11 cellular contexts compared by ENCODE assay signal in the genomic region with DNA sequence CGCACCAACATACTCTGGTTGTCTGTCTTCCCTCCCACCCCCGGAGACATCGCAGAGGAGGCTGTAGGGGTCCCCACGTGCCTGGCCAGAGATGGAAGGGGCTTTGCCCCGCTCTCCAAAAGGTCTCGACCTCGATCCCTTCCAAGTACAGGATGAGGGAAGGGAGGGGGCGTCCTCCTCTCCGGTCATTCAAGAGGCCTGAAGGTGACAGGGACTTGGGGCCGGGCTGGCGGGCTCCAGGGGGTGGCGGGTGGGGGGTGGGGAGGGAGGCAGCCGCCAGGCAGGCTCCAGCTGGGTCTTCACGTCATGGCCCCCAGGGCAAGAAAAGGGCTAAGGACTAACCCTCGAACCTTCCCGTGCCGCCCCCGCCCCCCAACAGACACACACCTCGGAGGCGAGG. TPM values are rescaled to one million over a fixed set of nuclear protein-coding genes. Genes with fewer than 3 reads are reported as not detected.
DNase-seq lines count a peak whose midpoint lies in the region; ATAC-seq and TF ChIP-seq lines count a peak whose summit lies in the region.
"Had no signal": no experiment of that assay in that cellular context is flagged by ENCODE, and none has a peak within 500 bp of the region (broad histone marks: within the 10 kb centered on the region; RNA-seq: fewer than 3 reads in every experiment).

No MANE protein-coding gene starts in this region.

- peak overlapping the region; percentile 88 for H3K4me3 Mint-ChIP-seq in type B pancreatic cell
- H3K4me3 Mint-ChIP-seq in naive thymus-derived CD8-positive, alpha-beta T cell: no peak overlapping the region
- H3K4me3 Mint-ChIP-seq: activated B cell treated with CpG ODN at 0.5 μM for 24 hours had no signal

- H3K4me3 ChIP-seq in breast epithelium (peak overlapping the region; percentile 33 to 84 (median 52)), liver (ENCODE audit: low read depth in 1 of 3, low read length in 3 of 3) (peak overlapping the region in 2 of 3 donors; percentile 48 to 53)

- peak; percentile 64 for DNase-seq in NCI-H82 (lab: John Stamatoyannopoulos, UW)
- no peak for DNase-seq in NCI-H82 treated with DMSO at 0.1 percent for 48 hours (lab: John Stamatoyannopoulos, UW; ENCODE audit: unreplicated experiment)
- DNase-seq in breast epithelium (ENCODE audit: low spot score in 2 of 2): no peak
- DNase-seq in type B pancreatic cell (ENCODE audit: extremely low spot score, unreplicated experiment): no peak
- no peak for DNase-seq in naive thymus-derived CD8-positive, alpha-beta T cell
- no peak for DNase-seq in DMS 273 treated with DMSO at 0.1 percent for 48 hours (lab: John Stamatoyannopoulos, UW)
- DNase-seq: activated B cell treated with CpG ODN at 0.5 μM for 24 hours, AML-193 had no signal

- H3K9me3 ChIP-seq in breast epithelium: no peaks in the 10 kb centered on the region
- H3K9me3 ChIP-seq in liver (ENCODE audit: control insufficient read depth in 4 of 4, low read length in 3 of 4): no peaks in the 10 kb centered on the region

- H3K36me3 ChIP-seq in breast epithelium: no peaks in the 10 kb centered on the region
- H3K36me3 ChIP-seq in liver (ENCODE audit: control insufficient read depth in 4 of 4, insufficient read depth in 3 of 4, low read depth in 1 of 4, low read length in 3 of 4): peaks cover 2 to 14% (median 5%) of the 10 kb centered on the region in 4 donors

- no peak overlapping the region for H3K9ac ChIP-seq in liver (ENCODE audit: low read depth in 1 of 2, low read length in 2 of 2)
- H3K9ac ChIP-seq: parathyroid adenoma had no signal

- H3K27ac ChIP-seq in breast epithelium: peak overlapping the region; percentile 85 to 97
- peak overlapping the region; percentile 79 to 87 for H3K27ac ChIP-seq in liver (ENCODE audit: low read depth in 1 of 2, low read length in 2 of 2)
- H3K27ac ChIP-seq: parathyroid adenoma had no signal

- TF ChIP-seq RAD21 in liver (IDR thresholded peaks at IDR 0.05): no peak

- H3K27me3 Mint-ChIP-seq in type B pancreatic cell: peaks cover 74% of the 10 kb centered on the region
- peaks cover 39 to 78% (median 61%) of the 10 kb centered on the region in 5 donors for H3K27me3 Mint-ChIP-seq in naive thymus-derived CD8-positive, alpha-beta T cell

- no peaks in the 10 kb centered on the region for H3K9me3 Mint-ChIP-seq in type B pancreatic cell
- H3K9me3 Mint-ChIP-seq in naive thymus-derived CD8-positive, alpha-beta T cell: peaks cover 0 to 5% (median 0%) of the 10 kb centered on the region in 9 donors
- H3K9me3 Mint-ChIP-seq: activated B cell treated with CpG ODN at 0.5 μM for 24 hours had no signal

- TF ChIP-seq CTCF in breast epithelium (IDR thresholded peaks at IDR 0.05) (no peak), liver (IDR thresholded peaks at IDR 0.05; ENCODE audit: low read depth, low read length, missing input control) (no peak), type B pancreatic cell (conservative IDR thresholded peaks at IDR 0.05) (no peak)

- intact Hi-C loops in breast epithelium (cut with DNase I; ENCODE audit: low total_unique reads): loop anchor here (1.0 to 10.0 kb wide), 4 partner anchors 14 to 1246 kb away; no protein-coding TSS in a partner anchor

- H3K27me3 ChIP-seq in breast epithelium (peaks cover 0 to 8% of the 10 kb centered on the region in 2 donors), liver (ENCODE audit: control insufficient read depth in 4 of 4, insufficient read depth in 4 of 4, low read length in 3 of 4) (peaks cover 0 to 4% (median 0%) of the 10 kb centered on the region in 4 donors)

- H3K4me1 Mint-ChIP-seq in type B pancreatic cell (ENCODE audit: unreplicated experiment): peaks cover 56% of the 10 kb centered on the region
- peaks cover 0 to 11% (median 6%) of the 10 kb centered on the region in 4 donors for H3K4me1 Mint-ChIP-seq in naive thymus-derived CD8-positive, alpha-beta T cell
- H3K4me1 Mint-ChIP-seq: activated B cell treated with CpG ODN at 0.5 μM for 24 hours had no signal

- H3K36me3 Mint-ChIP-seq in type B pancreatic cell: peaks cover 23% of the 10 kb centered on the region
- H3K36me3 Mint-ChIP-seq in naive thymus-derived CD8-positive, alpha-beta T cell: peaks cover 0 to 5% (median 3%) of the 10 kb centered on the region in 3 donors

- no peak for ATAC-seq in naive thymus-derived CD8-positive, alpha-beta T cell
- no peak for ATAC-seq in HG03469 (IDR thresholded peaks at IDR 0.05; ENCODE audit: unreplicated experiment)

- 17% methylated on average over 20 of the region's 20 CpGs for WGBS in liver

- no peak for TF ChIP-seq POLR2A in breast epithelium (IDR thresholded peaks at IDR 0.05)

- POLR2A ChIA-PET in naive thymus-derived CD8-positive, alpha-beta T cell (lab: Charles Lee): no interaction called here

- H3K27ac Mint-ChIP-seq in type B pancreatic cell: peak overlapping the region; percentile 88
- no peak overlapping the region for H3K27ac Mint-ChIP-seq in naive thymus-derived CD8-positive, alpha-beta T cell
- H3K27ac Mint-ChIP-seq: activated B cell treated with CpG ODN at 0.5 μM for 24 hours had no signal

- H3K4me1 ChIP-seq in breast epithelium (peaks cover 0 to 8% of the 10 kb centered on the region in 2 donors), liver (ENCODE audit: control insufficient read depth in 4 of 4, insufficient read depth in 4 of 4, low read length in 3 of 4) (peaks cover 5 to 35% (median 15%) of the 10 kb centered on the region in 4 donors)
- H3K4me1 ChIP-seq: parathyroid adenoma had no signal

TF ChIP-seq in liver, 16 proteins besides CTCF, POLR2A, EP300 and RAD21:
- TF ChIP-seq, protein P1, sequence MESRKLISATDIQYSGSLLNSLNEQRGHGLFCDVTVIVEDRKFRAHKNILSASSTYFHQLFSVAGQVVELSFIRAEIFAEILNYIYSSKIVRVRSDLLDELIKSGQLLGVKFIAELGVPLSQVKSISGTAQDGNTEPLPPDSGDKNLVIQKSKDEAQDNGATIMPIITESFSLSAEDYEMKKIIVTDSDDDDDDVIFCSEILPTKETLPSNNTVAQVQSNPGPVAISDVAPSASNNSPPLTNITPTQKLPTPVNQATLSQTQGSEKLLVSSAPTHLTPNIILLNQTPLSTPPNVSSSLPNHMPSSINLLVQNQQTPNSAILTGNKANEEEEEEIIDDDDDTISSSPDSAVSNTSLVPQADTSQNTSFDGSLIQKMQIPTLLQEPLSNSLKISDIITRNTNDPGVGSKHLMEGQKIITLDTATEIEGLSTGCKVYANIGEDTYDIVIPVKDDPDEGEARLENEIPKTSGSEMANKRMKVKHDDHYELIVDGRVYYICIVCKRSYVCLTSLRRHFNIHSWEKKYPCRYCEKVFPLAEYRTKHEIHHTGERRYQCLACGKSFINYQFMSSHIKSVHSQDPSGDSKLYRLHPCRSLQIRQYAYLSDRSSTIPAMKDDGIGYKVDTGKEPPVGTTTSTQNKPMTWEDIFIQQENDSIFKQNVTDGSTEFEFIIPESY (IDR thresholded peaks at IDR 0.05): no peak
- TF ChIP-seq TAF1 (conservative IDR thresholded peaks at IDR 0.05): no peak
- TF ChIP-seq RXRA (IDR thresholded peaks at IDR 0.05): no peak

RNA-seq across cellular contexts. Expression of a gene that starts 15.1 kb away (rescaled TPM):
- total RNA-seq in breast epithelium (100 to 1,000 TPM in 1 of 3 donors, 10 to 100 TPM in 2; 21.3 to 115 (median 78.3) TPM), liver (10 to 100 TPM in 1 of 2 donors, 1 to 10 TPM in 1; 5.8 to 23.0 TPM), type B pancreatic cell (ENCODE audit: low replicate concordance) (102 and 130 TPM in 2 replicates)
- polyA plus RNA-seq in liver: 10 to 100 TPM; 12.2 to 26.8 TPM
- not detected for total RNA-seq in naive thymus-derived CD8-positive, alpha-beta T cell
- not detected for polyA plus RNA-seq in naive thymus-derived CD8-positive, alpha-beta T cell
- total RNA-seq: activated B cell treated with CpG ODN at 0.5 μM for 24 hours had no signal

Comparison
In these comparisons a context has a peak if more than half of its experiments do, and no peak if none do; other contexts are left out.
1. RNA of a gene that starts 15.1 kb away (total RNA-seq): 102 to 130 TPM in type B pancreatic cell, 21.3 to 115 TPM in breast epithelium and 5.8 to 23.0 TPM in liver; not detected in naive thymus-derived CD8-positive, alpha-beta T cell; every median in the first group is over 4 times any median in the second.